15 cellular contexts compared by ENCODE assay signal in the genomic region with DNA sequence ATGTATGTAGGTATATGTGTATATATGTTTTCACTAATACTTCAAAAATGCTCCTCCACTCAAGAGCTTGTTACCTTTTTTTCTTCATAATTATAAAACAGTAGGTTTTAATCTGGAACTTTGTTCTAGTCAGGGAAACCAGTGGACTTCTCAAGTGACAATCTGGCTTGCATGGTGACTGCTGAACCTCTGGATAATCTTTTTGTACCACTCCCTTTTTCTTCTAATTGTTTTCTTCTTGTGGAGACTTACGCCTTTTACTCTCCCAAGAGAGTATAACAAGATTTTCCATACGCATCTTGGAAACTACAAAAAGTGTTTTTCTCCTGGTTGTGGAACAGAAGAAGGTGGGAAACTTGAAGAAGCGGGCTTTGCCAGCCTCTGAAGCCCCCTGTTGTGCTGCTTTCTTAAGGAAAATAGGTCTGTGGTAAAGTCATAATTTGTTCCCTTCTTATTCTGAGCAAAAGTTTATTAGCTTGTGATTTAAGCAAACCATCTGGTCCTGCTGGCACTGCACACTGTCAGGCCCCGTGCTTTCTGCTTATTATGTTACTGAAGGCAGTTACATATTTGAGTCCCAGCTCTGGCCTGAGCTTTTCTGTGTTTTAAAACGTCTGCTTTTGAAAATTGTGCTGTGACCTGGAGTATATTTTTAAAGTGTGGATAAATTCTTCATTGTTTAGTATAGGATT.
DNase-seq lines count a peak whose midpoint lies in the region; ATAC-seq and TF ChIP-seq lines count a peak whose summit lies in the region.
"Had no signal": no experiment of that assay in that cellular context is flagged by ENCODE, and none has a peak within 500 bp of the region (broad histone marks: within the 10 kb centered on the region; RNA-seq: fewer than 3 reads in every experiment).

No MANE protein-coding gene starts in this region.

- H3K27me3 ChIP-seq in hepatocyte (no peaks in the 10 kb centered on the region), tibial artery (no peaks in the 10 kb centered on the region)
- H3K27me3 ChIP-seq: body of pancreas had no signal

- H4K20me1 ChIP-seq in hepatocyte (ENCODE audit: insufficient read depth, poor library complexity, severe bottlenecking), result no peaks in the 10 kb centered on the region

- H3K9me3 Mint-ChIP-seq in chondrocyte (ENCODE audit: low read depth), result peaks cover 3% of the 10 kb centered on the region
- H3K9me3 Mint-ChIP-seq: CD4-positive, alpha-beta memory T cell; endodermal cell; stimulated activated naive CD8-positive, alpha-beta T cell treated with anti-CD3 and anti-CD28 coated beads, Interleukin-15, Interleukin-2, amounts not matched to agents 100 ng/mL and 50 ng/mL, for 24 hours had no signal

- no peak overlapping the region for H3K4me3 Mint-ChIP-seq in chondrocyte (ENCODE audit: unreplicated experiment)
- H3K4me3 Mint-ChIP-seq: CD4-positive, alpha-beta memory T cell; endodermal cell; stimulated activated naive CD8-positive, alpha-beta T cell treated with anti-CD3 and anti-CD28 coated beads, Interleukin-15, Interleukin-2, amounts not matched to agents 100 ng/mL and 50 ng/mL, for 24 hours had no signal

- H3K4me1 Mint-ChIP-seq in chondrocyte (ENCODE audit: low read depth), result peaks cover 40% of the 10 kb centered on the region

- H3K9me3 ChIP-seq in HEK293 (ENCODE audit: control insufficient read depth, insufficient read depth, low read depth, low read length) (no peaks in the 10 kb centered on the region), hepatocyte (ENCODE audit: low read depth) (no peaks in the 10 kb centered on the region), tibial artery (no peaks in the 10 kb centered on the region)
- H3K9me3 ChIP-seq: body of pancreas had no signal

- no peaks in the 10 kb centered on the region for H3K36me3 Mint-ChIP-seq in chondrocyte (ENCODE audit: low read depth)

- peak overlapping the region; percentile 41 for H3K27ac Mint-ChIP-seq in chondrocyte (ENCODE audit: unreplicated experiment)
- H3K27ac Mint-ChIP-seq: CD4-positive, alpha-beta memory T cell; endodermal cell; stimulated activated naive CD8-positive, alpha-beta T cell treated with anti-CD3 and anti-CD28 coated beads, Interleukin-15, Interleukin-2, amounts not matched to agents 100 ng/mL and 50 ng/mL, for 24 hours had no signal

- WGBS in hepatocyte (ENCODE audit: low lambda C conversion rate, missing lambda C conversion rate), result 57% methylated on average over 5 of the region's 5 CpGs

- H3K79me2 ChIP-seq in hepatocyte, result no peaks in the 10 kb centered on the region

- TF ChIP-seq CTCF in HEK293 (tag by site-specific recombination; IDR thresholded peaks at IDR 0.05) (no peak), chondrocyte (IDR thresholded peaks at IDR 0.05) (no peak), hepatocyte (IDR thresholded peaks at IDR 0.05; ENCODE audit: poor library complexity) (no peak), tibial artery (IDR thresholded peaks at IDR 0.05) (no peak)

- H2AFZ ChIP-seq in hepatocyte, result no peak overlapping the region

- H3K4me1 ChIP-seq in HEK293 (ENCODE audit: control insufficient read depth, insufficient read depth, low read length) (peaks cover 5% of the 10 kb centered on the region; the same call in 1 of the 2 replicates), hepatocyte (ENCODE audit: insufficient read depth) (peaks cover 21% of the 10 kb centered on the region), tibial artery (no peaks in the 10 kb centered on the region)
- H3K4me1 ChIP-seq: body of pancreas had no signal

- intact Hi-C loops in tibial artery (cut with DNase I; ENCODE audit: low total_unique reads), result no loop called here

- H3K4me3 ChIP-seq in HEK293 (ENCODE audit: low read depth, low read length) (no peak overlapping the region), hepatocyte (no peak overlapping the region), tibial artery (no peak overlapping the region)
- H3K4me3 ChIP-seq: body of pancreas had no signal

- peak overlapping the region; percentile 47 for H3K4me2 ChIP-seq in hepatocyte

- CTCF ChIA-PET in HEK293 (lab: Yijun Ruan, JAX), result interaction anchor here (1.8 kb wide), 1 partner anchor 165 kb away, joined by 8 read pairs; no protein-coding TSS in a partner anchor

- H3K27ac ChIP-seq in HEK293 (ENCODE audit: extremely low read depth, low read depth, low read length) (no peak overlapping the region), hepatocyte (peak overlapping the region; percentile 49), tibial artery (no peak overlapping the region)
- H3K27ac ChIP-seq: body of pancreas had no signal

- no peaks in the 10 kb centered on the region for H3K27me3 Mint-ChIP-seq in chondrocyte (ENCODE audit: low read depth)
- H3K27me3 Mint-ChIP-seq: CD4-positive, alpha-beta memory T cell; stimulated activated naive CD8-positive, alpha-beta T cell treated with anti-CD3 and anti-CD28 coated beads, Interleukin-15, Interleukin-2, amounts not matched to agents 100 ng/mL and 50 ng/mL, for 24 hours had no signal

- no peaks in the 10 kb centered on the region; a peak in 1 of 3 replicates for H3K36me3 ChIP-seq in HEK293 (ENCODE audit: control insufficient read depth in 2 of 2, insufficient read depth in 1 of 2, low read length in 2 of 2)
- no peaks in the 10 kb centered on the region for H3K36me3 ChIP-seq in hepatocyte (replicated peaks; ENCODE audit: insufficient read depth, low read depth)
- no peaks in the 10 kb centered on the region for H3K36me3 ChIP-seq in tibial artery

- DNase-seq in chondrocyte (ENCODE audit: low spot score) (no peak), hepatocyte (ENCODE audit: low spot score) (peak; percentile 9), tibial artery (peak; percentile 69 to 70), iPS-NIHi7 (ENCODE audit: extremely low spot score) (no peak), midbrain (lab: John Stamatoyannopoulos, UW) (no peak)
- DNase-seq in activated CD4-positive, alpha-beta T cell treated with anti-CD3 and anti-CD28 coated beads for 48 hours, result no peak
- DNase-seq: activated CD4-positive, CD25-positive, alpha-beta regulatory T cell treated with anti-CD3 and anti-CD28 coated beads, Interleukin-2, amount 50 U/mL, for 72 hours; activated T-cell treated with anti-CD3 and anti-CD28 coated beads, Interleukin-2, amount 50 U/mL, for 48 hours; CD4-positive, alpha-beta memory T cell; endodermal cell; T-helper 1 cell had no signal

- POLR2A ChIA-PET in HEK293 (lab: Yijun Ruan, JAX), result interaction anchor here (0.6 kb wide), 1 partner anchor 107 kb away, joined by 3 read pairs; no protein-coding TSS in a partner anchor

- ATAC-seq in HG02884 (IDR thresholded peaks at IDR 0.05; ENCODE audit: unreplicated experiment), result no peak
- ATAC-seq: body of pancreas had no signal

- no peaks in the 10 kb centered on the region for H3K9me2 ChIP-seq in hepatocyte (replicated peaks; ENCODE audit: insufficient read depth)

TF ChIP-seq in HEK293, 187 proteins besides CTCF, POLR2A, EP300 and RAD21:
- TF ChIP-seq ZNF629 (tag by site-specific recombination; IDR thresholded peaks at IDR 0.05), result no peak
- no peak for TF ChIP-seq ZNF514 (tag by site-specific recombination; IDR thresholded peaks at IDR 0.05)
- no peak for TF ChIP-seq ZNF433 (tag by site-specific recombination; IDR thresholded peaks at IDR 0.05; ENCODE audit: low read depth)
- no peak for TF ChIP-seq TRIM28 (IDR thresholded peaks at IDR 0.05; ENCODE audit: borderline replicate concordance, low read length)
- TF ChIP-seq, protein P1, sequence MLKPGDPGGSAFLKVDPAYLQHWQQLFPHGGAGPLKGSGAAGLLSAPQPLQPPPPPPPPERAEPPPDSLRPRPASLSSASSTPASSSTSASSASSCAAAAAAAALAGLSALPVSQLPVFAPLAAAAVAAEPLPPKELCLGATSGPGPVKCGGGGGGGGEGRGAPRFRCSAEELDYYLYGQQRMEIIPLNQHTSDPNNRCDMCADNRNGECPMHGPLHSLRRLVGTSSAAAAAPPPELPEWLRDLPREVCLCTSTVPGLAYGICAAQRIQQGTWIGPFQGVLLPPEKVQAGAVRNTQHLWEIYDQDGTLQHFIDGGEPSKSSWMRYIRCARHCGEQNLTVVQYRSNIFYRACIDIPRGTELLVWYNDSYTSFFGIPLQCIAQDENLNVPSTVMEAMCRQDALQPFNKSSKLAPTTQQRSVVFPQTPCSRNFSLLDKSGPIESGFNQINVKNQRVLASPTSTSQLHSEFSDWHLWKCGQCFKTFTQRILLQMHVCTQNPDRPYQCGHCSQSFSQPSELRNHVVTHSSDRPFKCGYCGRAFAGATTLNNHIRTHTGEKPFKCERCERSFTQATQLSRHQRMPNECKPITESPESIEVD (tag by site-specific recombination; IDR thresholded peaks at IDR 0.05), result peak; percentile 73; the same call in 1 of the 2 replicates
- no peak for TF ChIP-seq ZNF623 (tag by site-specific recombination; IDR thresholded peaks at IDR 0.05)
- TF ChIP-seq BCL11B (tag by site-specific recombination; IDR thresholded peaks at IDR 0.05; ENCODE audit: low read depth), result no peak
- no peak for TF ChIP-seq ZNF549 (tag by site-specific recombination; IDR thresholded peaks at IDR 0.05)
TF ChIP-seq in HEK293: peak in this region for 1.

Comparison
In these comparisons a context has a peak if more than half of its experiments do, and no peak if none do; other contexts are left out.
1. DNase-seq: peak in hepatocyte (single experiment) and tibial artery (2 of 2); none in chondrocyte (single experiment), iPS-NIHi7 (single experiment), activated CD4-positive, alpha-beta T cell treated with anti-CD3 and anti-CD28 coated beads for 48 hours (single experiment) and midbrain (single experiment).